ENCODE assay signal across 8 cellular contexts in genomic region chr14:23121401-23121800, GRCh38. TPM values are rescaled to one million over a fixed set of nuclear protein-coding genes. Genes with fewer than 3 reads are reported as not detected.
A peak's percentile ranks its signal among the peaks of the same experiment; 100 is the strongest.
DNase-seq lines count a peak whose midpoint lies in the region; ATAC-seq, FAIRE-seq and TF ChIP-seq lines count a peak whose summit lies in the region.

No MANE protein-coding gene starts in this region.

- H3K4me3 ChIP-seq in bronchial epithelial cell (ENCODE audit: low read depth, low read length), result no peak overlapping the region

- no peak for TF ChIP-seq CTCF in bronchial epithelial cell (IDR thresholded peaks at IDR 0.05; ENCODE audit: insufficient read depth, low read length, severe bottlenecking)

- peak; percentile 71 for DNase-seq in ELF-1 (ENCODE audit: low read depth, low spot score)
- peak; percentile 15 for DNase-seq in bronchial epithelial cell (ENCODE audit: low read depth)
- peak; percentile 35 for DNase-seq in mucosa of gallbladder (ENCODE audit: low spot score)
- no peak for DNase-seq in HT-29 (ENCODE audit: low spot score)
- DNase-seq in stimulated activated CD4-positive, alpha-beta T cell treated with anti-CD3 and anti-CD28 coated beads, Interleukin-2, amount 100 ng/mL, for 48 hours, result no peak
- no peak for DNase-seq in DMS 273 treated with DMSO at 0.1 percent for 48 hours (lab: John Stamatoyannopoulos, UW)
- no peak for DNase-seq in activated gamma-delta T cell (lab: John Stamatoyannopoulos, UW)

- peak; percentile 56 for ATAC-seq in HG03354 (IDR thresholded peaks at IDR 0.05; ENCODE audit: poor library complexity, severe bottlenecking, unreplicated experiment)

- no peak for FAIRE-seq in bronchial epithelial cell (lab: Jason Lieb, UNC)

- no peaks in the 10 kb centered on the region for H3K27me3 ChIP-seq in bronchial epithelial cell (ENCODE audit: control insufficient read depth, insufficient read depth, low read length)

- H3K36me3 ChIP-seq in bronchial epithelial cell (ENCODE audit: control insufficient read depth, insufficient read depth, low read length), result no peaks in the 10 kb centered on the region

RNA-seq across cellular contexts. Expression of gene CEBPE, which starts 2.3 kb away (rescaled TPM):
- not detected in 2 replicates for total RNA-seq in bronchial epithelial cell
- 0.20 TPM for total RNA-seq in mucosa of gallbladder
- total RNA-seq in HT-29 (2014; rRNA removed; shearing (Covaris generic)), result not detected in 2 replicates

RNA-seq across cellular contexts. Expression of gene CIROP, which starts 16.6 kb away (rescaled TPM):
- total RNA-seq in bronchial epithelial cell (not detected in 2 replicates), mucosa of gallbladder (not detected)
- not detected in 2 replicates for total RNA-seq in HT-29 (2014; rRNA removed; shearing (Covaris generic))

RNA-seq across cellular contexts. Expression of gene C14orf119, which starts 26.1 kb away (rescaled TPM):
- 51.9 and 59.1 TPM in 2 replicates for total RNA-seq in bronchial epithelial cell
- total RNA-seq in mucosa of gallbladder, result 46.1 TPM
- total RNA-seq in HT-29 (2014; rRNA removed; shearing (Covaris generic)), result 31.4 and 36.3 TPM in 2 replicates

RNA-seq across cellular contexts. Expression of gene ACIN1, which starts 26.5 kb away (rescaled TPM):
- 45.3 and 45.5 TPM in 2 replicates for total RNA-seq in bronchial epithelial cell
- total RNA-seq in mucosa of gallbladder, result 196 TPM
- 59.1 and 64.4 TPM in 2 replicates for total RNA-seq in HT-29 (2014; rRNA removed; shearing (Covaris generic))

Comparison
In these comparisons a context has a peak if more than half of its experiments do, and no peak if none do; other contexts are left out.
1. DNase-seq: peak in ELF-1 (single experiment), bronchial epithelial cell (single experiment) and mucosa of gallbladder (single experiment); none in HT-29 (single experiment), stimulated activated CD4-positive, alpha-beta T cell treated with anti-CD3 and anti-CD28 coated beads, Interleukin-2, amount 100 ng/mL, for 48 hours (0 of 2), DMS 273 treated with DMSO at 0.1 percent for 48 hours (single experiment) and activated gamma-delta T cell (single experiment).